8 cellular contexts compared by ENCODE assay signal in genomic region chr3:119676020-119676419, GRCh38. TPM values are rescaled to one million over a fixed set of nuclear protein-coding genes. Genes with fewer than 3 reads are reported as not detected.
DNase-seq lines count a peak whose midpoint lies in the region; ATAC-seq, FAIRE-seq and TF ChIP-seq lines count a peak whose summit lies in the region.

No MANE protein-coding gene starts in this region.

- no peaks in the 10 kb centered on the region for H3K27me3 ChIP-seq in right cardiac atrium (ENCODE audit: control insufficient read depth, insufficient read depth)

- no peak overlapping the region for H3K27ac Mint-ChIP-seq in WTC11
- H3K27ac Mint-ChIP-seq in stimulated activated effector memory CD8-positive, alpha-beta T cell treated with anti-CD3 and anti-CD28 coated beads, Interleukin-12 subunit alpha, Interleukin-12 subunit beta, amount 100 ng/mL, for 72 hours = peak overlapping the region; percentile 98

- H3K36me3 Mint-ChIP-seq in WTC11 = peaks cover 33% of the 10 kb centered on the region
- peaks cover 70% of the 10 kb centered on the region for H3K36me3 Mint-ChIP-seq in stimulated activated effector memory CD8-positive, alpha-beta T cell treated with anti-CD3 and anti-CD28 coated beads, Interleukin-12 subunit alpha, Interleukin-12 subunit beta, amount 100 ng/mL, for 72 hours

- peaks cover 4% of the 10 kb centered on the region; the same call in 1 of the 2 replicates for H3K27me3 Mint-ChIP-seq in WTC11 (ENCODE audit: low read depth)

- no peak for ATAC-seq in WTC11
- ATAC-seq in right cardiac atrium = no peak
- no peak for ATAC-seq in stimulated activated effector memory CD8-positive, alpha-beta T cell treated with anti-CD3 and anti-CD28 coated beads, Interleukin-12 subunit alpha, Interleukin-12 subunit beta, amount 100 ng/mL, for 72 hours
- ATAC-seq in GM21381 (IDR thresholded peaks at IDR 0.05; ENCODE audit: unreplicated experiment) = no peak

- H3K9me3 Mint-ChIP-seq in WTC11 = no peaks in the 10 kb centered on the region
- no peaks in the 10 kb centered on the region for H3K9me3 Mint-ChIP-seq in stimulated activated effector memory CD8-positive, alpha-beta T cell treated with anti-CD3 and anti-CD28 coated beads, Interleukin-12 subunit alpha, Interleukin-12 subunit beta, amount 100 ng/mL, for 72 hours

- H3K4me3 Mint-ChIP-seq in WTC11 = peak overlapping the region; percentile 97
- peak overlapping the region; percentile 80 for H3K4me3 Mint-ChIP-seq in stimulated activated effector memory CD8-positive, alpha-beta T cell treated with anti-CD3 and anti-CD28 coated beads, Interleukin-12 subunit alpha, Interleukin-12 subunit beta, amount 100 ng/mL, for 72 hours

- H3K27ac ChIP-seq in HEK293 (ENCODE audit: extremely low read depth, low read depth, low read length) (no peak overlapping the region), right cardiac atrium (ENCODE audit: low read length) (peak overlapping the region; percentile 89)

- H3K36me3 ChIP-seq in HEK293 (ENCODE audit: control insufficient read depth in 2 of 2, insufficient read depth in 1 of 2, low read length in 2 of 2) = peaks cover 4 to 42% of the 10 kb centered on the region in 2 experiments; a peak in 2 of 3 replicates

- H3K4me3 ChIP-seq in HEK293 (ENCODE audit: low read depth, low read length) = peak overlapping the region; percentile 81
- H3K4me3 ChIP-seq in right cardiac atrium (ENCODE audit: low read length) = peak overlapping the region; percentile 69

- POLR2A ChIA-PET in HEK293 (lab: Yijun Ruan, JAX) = interaction anchor here (1.2 to 2.1 kb wide), 2 partner anchors 13 to 177 kb away, joined by 5 to 11 read pairs; partner anchors contain the start of gene TIMMDC1
- POLR2A ChIA-PET in WTC11 (lab: Charles Lee) = no interaction called here

- H3K9me3 ChIP-seq in HEK293 (ENCODE audit: control insufficient read depth, insufficient read depth, low read depth, low read length) (no peaks in the 10 kb centered on the region), right cardiac atrium (ENCODE audit: control insufficient read depth, low read length) (no peaks in the 10 kb centered on the region)

- no peak for FAIRE-seq in RCC 7860 (lab: Jason Lieb, UNC)

- H3K4me1 ChIP-seq in HEK293 (ENCODE audit: control insufficient read depth, insufficient read depth, low read length) (no peaks in the 10 kb centered on the region), right cardiac atrium (ENCODE audit: control insufficient read depth, insufficient read depth, low read length) (peaks cover 3% of the 10 kb centered on the region)

- no peak for TF ChIP-seq CTCF in HEK293 (tag by site-specific recombination; IDR thresholded peaks at IDR 0.05)
- TF ChIP-seq CTCF in WTC11 (IDR thresholded peaks at IDR 0.05) = no peak

- no peak for DNase-seq in WTC11 (ENCODE audit: low spot score)
- no peak for DNase-seq in right cardiac atrium
- no peak for DNase-seq in stimulated activated effector memory CD8-positive, alpha-beta T cell treated with anti-CD3 and anti-CD28 coated beads, Interleukin-12 subunit alpha, Interleukin-12 subunit beta, amount 100 ng/mL, for 72 hours (ENCODE audit: low spot score in 2 of 2)
- DNase-seq in NOMO-1 treated with DMSO at 0.1 percent for 48 hours (lab: John Stamatoyannopoulos, UW; ENCODE audit: unreplicated experiment) = no peak
- no peak for DNase-seq in RCC 7860 (ENCODE audit: low spot score)
- DNase-seq in foreskin melanocyte = no peak

- intact Hi-C loops in right cardiac atrium (cut with DNase I) = loop anchor here in 2 of 4 donors (10.0 kb wide), 1 partner anchor 71 kb away; no protein-coding TSS in a partner anchor

- CTCF ChIA-PET in HEK293 (lab: Yijun Ruan, JAX) = interaction anchor here (1.1 kb wide), 1 partner anchor 11 kb away, joined by 3 read pairs; no protein-coding TSS in a partner anchor
- CTCF ChIA-PET in WTC11 (lab: Charles Lee) = interaction anchor here (2.2 kb wide), 1 partner anchor 75 kb away, joined by 9 read pairs; no protein-coding TSS in a partner anchor

- H3K4me1 Mint-ChIP-seq in WTC11 = peaks cover 20% of the 10 kb centered on the region
- peaks cover 28% of the 10 kb centered on the region for H3K4me1 Mint-ChIP-seq in stimulated activated effector memory CD8-positive, alpha-beta T cell treated with anti-CD3 and anti-CD28 coated beads, Interleukin-12 subunit alpha, Interleukin-12 subunit beta, amount 100 ng/mL, for 72 hours

- 41% methylated on average over 1 of the region's 1 CpG for WGBS in right cardiac atrium

TF ChIP-seq in HEK293, 187 proteins besides CTCF, POLR2A, EP300 and RAD21:
- TF ChIP-seq KLF16 (tag by site-specific recombination; IDR thresholded peaks at IDR 0.05) (no peak), ZNF544 (tag by site-specific recombination; IDR thresholded peaks at IDR 0.05) (no peak), HOXD13 (CRISPR knock-in tag; IDR thresholded peaks at IDR 0.05; ENCODE audit: borderline replicate concordance) (no peak), ZBTB1 (tag by site-specific recombination; IDR thresholded peaks at IDR 0.05) (no peak), ZNF707 (tag by site-specific recombination; IDR thresholded peaks at IDR 0.05) (no peak), ZNF473 (tag by site-specific recombination; IDR thresholded peaks at IDR 0.05) (no peak), ZNF354C (tag by site-specific recombination; IDR thresholded peaks at IDR 0.05; ENCODE audit: borderline replicate concordance, low read depth) (no peak), ZNF133 (tag by site-specific recombination; IDR thresholded peaks at IDR 0.05) (no peak), ZFP41 (tag by site-specific recombination; IDR thresholded peaks at IDR 0.05; ENCODE audit: borderline replicate concordance) (no peak), PBX3 (CRISPR knock-in tag; IDR thresholded peaks at IDR 0.05) (no peak)

TF ChIP-seq in WTC11, 78 proteins besides CTCF, POLR2A, EP300 and RAD21:
- TF ChIP-seq JUN (CRISPR knock-in tag; IDR thresholded peaks at IDR 0.05) = no peak
- TF ChIP-seq ZNF281 (CRISPR knock-in tag; IDR thresholded peaks at IDR 0.05) = no peak
- TF ChIP-seq PRRX2 (CRISPR knock-in tag; IDR thresholded peaks at IDR 0.05) = no peak
- TF ChIP-seq FOXJ3 (CRISPR knock-in tag; IDR thresholded peaks at IDR 0.05; ENCODE audit: borderline replicate concordance) = no peak
- no peak for TF ChIP-seq MAX (CRISPR knock-in tag; IDR thresholded peaks at IDR 0.05)
- TF ChIP-seq NFE2L1 (CRISPR knock-in tag; IDR thresholded peaks at IDR 0.05) = no peak
- TF ChIP-seq NFATC4 (CRISPR knock-in tag; IDR thresholded peaks at IDR 0.05) = no peak
- no peak for TF ChIP-seq IRF2 (CRISPR knock-in tag; IDR thresholded peaks at IDR 0.05; ENCODE audit: borderline replicate concordance, low read depth)
- TF ChIP-seq SP1 (CRISPR knock-in tag; conservative IDR thresholded peaks at IDR 0.05) = no peak
- no peak for TF ChIP-seq PREB (CRISPR knock-in tag; IDR thresholded peaks at IDR 0.05; ENCODE audit: borderline replicate concordance)
- no peak for TF ChIP-seq ZNF121 (CRISPR knock-in tag; IDR thresholded peaks at IDR 0.05)
- TF ChIP-seq EMX1 (CRISPR knock-in tag; IDR thresholded peaks at IDR 0.05) = no peak
- no peak for TF ChIP-seq ELF4 (CRISPR knock-in tag; IDR thresholded peaks at IDR 0.05; ENCODE audit: low read depth)
- TF ChIP-seq TP53 (CRISPR knock-in tag; IDR thresholded peaks at IDR 0.05) = no peak

RNA-seq across cellular contexts. Expression of gene COX17, which starts 1.2 kb away (rescaled TPM):
- total RNA-seq in WTC11 (2021) (49.7 to 56.0 TPM (median 50.3 TPM) in 3 replicates), right cardiac atrium (100 to 1,000 TPM; 108 to 138 (median 132) TPM)
- polyA plus RNA-seq in right cardiac atrium = 622 TPM

RNA-seq across cellular contexts. Expression of gene POPDC2, which starts 15.6 kb away (rescaled TPM):
- total RNA-seq in WTC11 (2021) (0.48 to 0.64 TPM (median 0.53 TPM) in 3 replicates), right cardiac atrium (100 to 1,000 TPM; 348 to 827 (median 453) TPM)
- 504 TPM for polyA plus RNA-seq in right cardiac atrium

RNA-seq across cellular contexts. Expression of gene CFAP91, which starts 26.8 kb away (rescaled TPM):
- total RNA-seq in WTC11 (2021) = 2.2 to 3.5 TPM (median 3.3 TPM) in 3 replicates
- 1 to 10 TPM in 3 of 4 donors, under 1 TPM in 1; 0.80 to 1.7 (median 1.3) TPM for total RNA-seq in right cardiac atrium
- 0.50 TPM for polyA plus RNA-seq in right cardiac atrium

Comparison
In these comparisons a context has a peak if more than half of its experiments do, and no peak if none do; other contexts are left out.
1. RNA of gene POPDC2, which starts 15.6 kb away (total RNA-seq): 348 to 827 TPM in right cardiac atrium; 0.48 to 0.64 TPM in WTC11; every median in the first group is over 100 times any median in the second.